ENCODE assay signal across 1 cellular context in the genomic region with DNA sequence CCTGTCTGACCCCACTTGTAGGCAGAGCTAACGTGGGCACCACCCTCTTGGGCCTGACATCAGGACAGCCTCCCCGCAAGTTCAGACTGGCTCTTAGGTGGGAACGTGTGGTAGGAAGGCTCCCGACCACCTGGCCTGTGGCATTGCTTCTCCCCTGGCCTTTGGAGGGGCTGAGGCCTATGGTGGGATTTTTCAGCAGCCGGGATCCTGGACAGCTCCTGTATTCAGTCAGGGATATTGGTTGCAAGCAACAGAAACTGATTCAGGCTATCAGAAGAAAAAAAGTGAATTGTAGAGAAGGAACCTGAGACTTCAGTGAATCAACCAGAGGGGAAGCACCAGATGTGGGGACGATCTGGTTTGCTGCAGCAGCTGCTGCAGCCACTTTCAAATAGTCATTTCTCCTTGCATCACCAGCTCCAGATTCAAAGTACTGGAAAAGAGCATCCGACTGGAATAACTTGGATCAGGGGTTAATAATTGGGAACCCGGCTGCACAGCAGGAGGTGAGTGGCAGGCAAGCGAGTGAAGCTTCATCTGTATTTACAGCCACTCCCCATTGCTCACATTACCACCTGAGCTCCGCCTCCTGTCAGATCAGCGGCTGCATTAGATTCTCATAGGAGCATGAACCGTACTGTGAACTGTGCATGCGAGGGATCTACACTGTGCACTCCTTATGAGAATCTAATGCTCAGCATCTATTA.
A peak's percentile ranks its signal among the peaks of the same experiment; 100 is the strongest.
TF ChIP-seq lines count a peak whose summit lies in the region.

No MANE protein-coding gene starts in this region.

TF ChIP-seq in K562, 482 proteins besides CTCF, POLR2A, EP300 and RAD21:
- no peak for TF ChIP-seq ZNF699 (CRISPR knock-in tag; IDR thresholded peaks at IDR 0.05; ENCODE audit: insufficient replicate concordance)
- TF ChIP-seq, protein P1, sequence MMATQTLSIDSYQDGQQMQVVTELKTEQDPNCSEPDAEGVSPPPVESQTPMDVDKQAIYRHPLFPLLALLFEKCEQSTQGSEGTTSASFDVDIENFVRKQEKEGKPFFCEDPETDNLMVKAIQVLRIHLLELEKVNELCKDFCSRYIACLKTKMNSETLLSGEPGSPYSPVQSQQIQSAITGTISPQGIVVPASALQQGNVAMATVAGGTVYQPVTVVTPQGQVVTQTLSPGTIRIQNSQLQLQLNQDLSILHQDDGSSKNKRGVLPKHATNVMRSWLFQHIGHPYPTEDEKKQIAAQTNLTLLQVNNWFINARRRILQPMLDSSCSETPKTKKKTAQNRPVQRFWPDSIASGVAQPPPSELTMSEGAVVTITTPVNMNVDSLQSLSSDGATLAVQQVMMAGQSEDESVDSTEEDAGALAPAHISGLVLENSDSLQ (IDR thresholded peaks at IDR 0.05): 0 out of 2 replicates have a peak, but pooled peaks have one; percentile 19
- TF ChIP-seq EHMT2 (IDR thresholded peaks at IDR 0.05): peak; percentile 74; the same call in 1 of the 2 replicates
- TF ChIP-seq MIER1 (IDR thresholded peaks at IDR 0.05; ENCODE audit: low read depth): peak; percentile 75; the same call in 1 of the 2 replicates
TF ChIP-seq in K562: peak in this region for 3.
